ENCODE assay signal across 27 cellular contexts in genomic region chr3:65615329-65615728, GRCh38.
"Had no signal": no experiment of that assay in that cellular context is flagged by ENCODE, and none has a peak within 500 bp of the region (broad histone marks: within the 10 kb centered on the region; RNA-seq: fewer than 3 reads in every experiment).

No MANE protein-coding gene starts in this region.

- FAIRE-seq: bronchial epithelial cell, frontal cortex had no signal

- H3K4me1 Mint-ChIP-seq: activated CD4-positive, alpha-beta T cell treated with anti-CD3 and anti-CD28 coated beads for 36 hours; activated CD4-positive, alpha-beta T cell treated with anti-CD3 and anti-CD28 coated beads, Interleukin-2, amount 10 ng/mL, durations not matched to agents 24 days and 14 days; activated T-helper 17 cell treated with anti-CD3 and anti-CD28 coated beads, Interleukin-2, amount 50 U/mL, for 72 hours; central memory CD8-positive, alpha-beta T cell had no signal

- H3K36me3 Mint-ChIP-seq: activated CD4-positive, alpha-beta memory T cell treated with anti-CD3 and anti-CD28 coated beads for 36 hours; activated naive CD8-positive, alpha-beta T cell had no signal

- H3K27ac Mint-ChIP-seq: activated CD4-positive, alpha-beta memory T cell treated with anti-CD3 and anti-CD28 coated beads for 36 hours; activated CD4-positive, alpha-beta T cell treated with anti-CD3 and anti-CD28 coated beads for 36 hours; activated CD4-positive, alpha-beta T cell treated with anti-CD3 and anti-CD28 coated beads, Interleukin-2, amount 10 ng/mL, durations not matched to agents 24 days and 14 days; activated naive CD8-positive, alpha-beta T cell; activated T-helper 17 cell treated with anti-CD3 and anti-CD28 coated beads, Interleukin-2, amount 50 U/mL, for 72 hours; dendritic cell treated with granulocyte-macrophage colony-stimulating factor and Interleukin-4, amounts not matched to agents 40 ng/mL and 50 ng/mL, for 4 days; endodermal cell had no signal

- ATAC-seq: activated CD4-positive, alpha-beta T cell treated with anti-CD3 and anti-CD28 coated beads for 36 hours; activated T-cell treated with anti-CD3 and anti-CD28 coated beads, Interleukin-2, amount 50 U/mL, for 4 hours; activated T-helper 17 cell treated with anti-CD3 and anti-CD28 coated beads, Interleukin-2, amount 50 U/mL, for 72 hours; esophagus mucosa had no signal

- H3K36me3 ChIP-seq: brain microvascular endothelial cell had no signal

- H3K4me3 ChIP-seq: coronary artery, dorsolateral prefrontal cortex had no signal

- H3K27me3 ChIP-seq: brain microvascular endothelial cell, dorsolateral prefrontal cortex had no signal

- H3K27ac ChIP-seq: brain microvascular endothelial cell, coronary artery, dorsolateral prefrontal cortex had no signal

- H3K4me3 Mint-ChIP-seq: activated CD4-positive, alpha-beta memory T cell treated with anti-CD3 and anti-CD28 coated beads for 36 hours; activated CD4-positive, alpha-beta T cell treated with anti-CD3 and anti-CD28 coated beads for 36 hours; activated CD4-positive, alpha-beta T cell treated with anti-CD3 and anti-CD28 coated beads, Interleukin-2, amount 10 ng/mL, durations not matched to agents 24 days and 14 days; activated naive CD8-positive, alpha-beta T cell; activated T-cell treated with anti-CD3 and anti-CD28 coated beads, Interleukin-2, amount 50 U/mL, for 4 hours; activated T-helper 17 cell treated with anti-CD3 and anti-CD28 coated beads, Interleukin-2, amount 50 U/mL, for 72 hours; central memory CD8-positive, alpha-beta T cell; dendritic cell treated with granulocyte-macrophage colony-stimulating factor and Interleukin-4, amounts not matched to agents 40 ng/mL and 50 ng/mL, for 4 days; endodermal cell had no signal

- DNase-seq: activated CD4-positive, alpha-beta memory T cell treated with anti-CD3 and anti-CD28 coated beads for 36 hours; activated CD4-positive, alpha-beta T cell treated with anti-CD3 and anti-CD28 coated beads for 36 hours; activated CD4-positive, alpha-beta T cell treated with anti-CD3 and anti-CD28 coated beads, Interleukin-2, amount 10 ng/mL, durations not matched to agents 24 days and 14 days; activated CD4-positive, CD25-positive, alpha-beta regulatory T cell; activated CD4-positive, CD25-positive, alpha-beta regulatory T cell treated with anti-CD3 and anti-CD28 coated beads, Interleukin-2, amount 50 U/mL, for 72 hours; activated effector memory CD4-positive, alpha-beta T cell treated with Interleukin-2 at 50 U/mL for 16 hours; activated gamma-delta T cell treated with Interleukin-2 at 50 U/mL for 16 hours; activated naive CD4-positive, alpha-beta T cell treated with anti-CD3 and anti-CD28 coated beads, Interleukin-2, amount 50 U/mL, for 16 hours; activated naive CD4-positive, alpha-beta T cell treated with Interleukin-2 at 50 U/mL for 16 hours; activated T-cell treated with anti-CD3 and anti-CD28 coated beads, Interleukin-2, amount 50 U/mL, for 4 hours; amniotic stem cell; anterior cingulate cortex; brain microvascular endothelial cell; dorsolateral prefrontal cortex; effector memory CD4-positive, alpha-beta T cell; endodermal cell; foreskin fibroblast; head of caudate nucleus; T-helper 2 cell had no signal

- H3K27me3 Mint-ChIP-seq: activated CD4-positive, alpha-beta memory T cell treated with anti-CD3 and anti-CD28 coated beads for 36 hours; activated CD4-positive, alpha-beta T cell treated with anti-CD3 and anti-CD28 coated beads for 36 hours; activated CD4-positive, alpha-beta T cell treated with anti-CD3 and anti-CD28 coated beads, Interleukin-2, amount 10 ng/mL, durations not matched to agents 24 days and 14 days; activated naive CD8-positive, alpha-beta T cell; activated T-helper 17 cell treated with anti-CD3 and anti-CD28 coated beads, Interleukin-2, amount 50 U/mL, for 72 hours; central memory CD8-positive, alpha-beta T cell; dendritic cell treated with granulocyte-macrophage colony-stimulating factor and Interleukin-4, amounts not matched to agents 40 ng/mL and 50 ng/mL, for 4 days had no signal
